Comparison of ENCODE assay signal across 15 cellular contexts in genomic region chr7:105871142-105871541, GRCh38. TPM values are rescaled to one million over a fixed set of nuclear protein-coding genes. Genes with fewer than 3 reads are reported as not detected.
DNase-seq lines count a peak whose midpoint lies in the region; TF ChIP-seq lines count a peak whose summit lies in the region.
"Had no signal": no experiment of that assay in that cellular context is flagged by ENCODE, and none has a peak within 500 bp of the region (broad histone marks: within the 10 kb centered on the region; RNA-seq: fewer than 3 reads in every experiment).

No MANE protein-coding gene starts in this region.

- in situ Hi-C loops in mammary epithelial cell (cut with MboI; ENCODE audit: low sequenced_read_pairs in 2 of 2) = loop anchor here in 1 of 2 donors (10.0 kb wide), 1 partner anchor 106 kb away; no protein-coding TSS in a partner anchor

- peak overlapping the region; percentile 26 for H3K27ac Mint-ChIP-seq in endodermal cell
- H3K27ac Mint-ChIP-seq: CD4-positive, alpha-beta T cell; H9 had no signal

- no peaks in the 10 kb centered on the region for H3K27me3 Mint-ChIP-seq in endodermal cell (ENCODE audit: insufficient read depth)
- H3K27me3 Mint-ChIP-seq: CD4-positive, alpha-beta T cell had no signal

- dilution Hi-C loops in mammary epithelial cell (cut with HindIII; ENCODE audit: low sequenced_read_pairs) = no loop called here

- no peak overlapping the region for H3K4me3 Mint-ChIP-seq in endodermal cell
- H3K4me3 Mint-ChIP-seq: CD4-positive, alpha-beta T cell; H9 had no signal

- WGBS in mammary epithelial cell (ENCODE audit: low coverage, missing lambda C conversion rate) = 41% methylated on average over 3 of the region's 3 CpGs
- WGBS in endodermal cell (ENCODE audit: insufficient coverage in 1 of 2, insufficient read length in 1 of 2), 2 experiments = 77 to 83% methylated on average over 3 of the region's 3 CpGs

- TF ChIP-seq POLR2A in breast epithelium (IDR thresholded peaks at IDR 0.05) = no peak

- H3K4me3 ChIP-seq in mammary epithelial cell (replicated peaks in 1 of 3; ENCODE audit: insufficient read depth in 1 of 3, low read depth in 2 of 3, low read length in 3 of 3) (no peak overlapping the region), breast epithelium (no peak overlapping the region), endodermal cell (ENCODE audit: low read length) (no peak overlapping the region)
- no peak overlapping the region for H3K4me3 ChIP-seq in effector memory CD4-positive, alpha-beta T cell (ENCODE audit: insufficient read depth, low read depth, low read length, poor library complexity, severe bottlenecking)
- H3K4me3 ChIP-seq: A549 had no signal

- no peak overlapping the region for H3K27ac ChIP-seq in mammary epithelial cell (ENCODE audit: insufficient read depth, low read depth, low read length)
- no peak overlapping the region for H3K27ac ChIP-seq in breast epithelium
- H3K27ac ChIP-seq in endodermal cell (ENCODE audit: low read depth, low read length) = no peak overlapping the region
- no peak overlapping the region for H3K27ac ChIP-seq in effector memory CD4-positive, alpha-beta T cell (ENCODE audit: insufficient read depth, low read length, poor library complexity, severe bottlenecking)
- H3K27ac ChIP-seq: 22Rv1, A549, C4-2B, HL-60 had no signal

- CTCF ChIA-PET in mammary epithelial cell (lab: Charles Lee; ENCODE audit: low non-redundant PET) = no interaction called here

- H3K4me1 ChIP-seq in mammary epithelial cell (ENCODE audit: insufficient read depth, low read length) = peaks cover 6% of the 10 kb centered on the region
- H3K4me1 ChIP-seq in breast epithelium = peaks cover 0 to 6% of the 10 kb centered on the region in 2 donors
- peaks cover 4% of the 10 kb centered on the region for H3K4me1 ChIP-seq in endodermal cell (ENCODE audit: control insufficient read depth, insufficient read depth, low read length)
- peaks cover 9% of the 10 kb centered on the region for H3K4me1 ChIP-seq in effector memory CD4-positive, alpha-beta T cell (ENCODE audit: control insufficient read depth, insufficient read depth, low read length, poor library complexity, severe bottlenecking)
- H3K4me1 ChIP-seq: Caco-2 had no signal

- peaks cover 16% of the 10 kb centered on the region for H3K79me2 ChIP-seq in mammary epithelial cell (ENCODE audit: insufficient read depth, low read length)

- intact Hi-C loops in mammary epithelial cell (cut with micrococcal nuclease) = no loop called here
- intact Hi-C loops in breast epithelium (cut with DNase I; ENCODE audit: low total_unique reads) = no loop called here

- peaks cover 4% of the 10 kb centered on the region for H3K9me3 Mint-ChIP-seq in endodermal cell
- H3K9me3 Mint-ChIP-seq: CD4-positive, alpha-beta T cell; H9 had no signal

- H3K36me3 Mint-ChIP-seq in endodermal cell (ENCODE audit: low read depth) = peaks cover 43% of the 10 kb centered on the region

- no peaks in the 10 kb centered on the region for H4K20me1 ChIP-seq in mammary epithelial cell (ENCODE audit: insufficient read depth, low read length)

- DNase-seq in mammary epithelial cell (peak; percentile 78), breast epithelium (ENCODE audit: low spot score in 2 of 2) (no peak), endodermal cell (no peak), kidney tubule cell (ENCODE audit: low spot score) (peak; percentile 67), germinal center (ENCODE audit: low spot score) (no peak)
- no peak for DNase-seq in effector memory CD4-positive, alpha-beta T cell
- DNase-seq in central memory CD4-positive, alpha-beta T cell = no peak
- DNase-seq: AML-193; Caco-2; CD4-positive, alpha-beta T cell; H9 had no signal

- no peaks in the 10 kb centered on the region for H3K27me3 ChIP-seq in mammary epithelial cell (ENCODE audit: insufficient read depth, low read length)
- no peaks in the 10 kb centered on the region for H3K27me3 ChIP-seq in breast epithelium
- H3K27me3 ChIP-seq in endodermal cell (ENCODE audit: control insufficient read depth, insufficient read depth, low read length, poor library complexity, severe bottlenecking) = no peaks in the 10 kb centered on the region
- H3K27me3 ChIP-seq in effector memory CD4-positive, alpha-beta T cell (replicated peaks; ENCODE audit: control insufficient read depth, insufficient read depth, low read length, poor library complexity, severe bottlenecking) = no peaks in the 10 kb centered on the region

- H3K9me3 ChIP-seq in mammary epithelial cell (replicated peaks; ENCODE audit: insufficient read depth, low read length) = no peaks in the 10 kb centered on the region
- H3K9me3 ChIP-seq in breast epithelium = no peaks in the 10 kb centered on the region
- H3K9me3 ChIP-seq in endodermal cell (ENCODE audit: control insufficient read depth, low read length) = no peaks in the 10 kb centered on the region
- H3K9me3 ChIP-seq in effector memory CD4-positive, alpha-beta T cell (ENCODE audit: control insufficient read depth, low read length) = no peaks in the 10 kb centered on the region
- H3K9me3 ChIP-seq: A549, Caco-2 had no signal

- TF ChIP-seq CTCF in mammary epithelial cell (conservative IDR thresholded peaks at IDR 0.05 in 1 of 2, IDR thresholded peaks at IDR 0.05 in 1 of 2; ENCODE audit: extremely low read depth in 1 of 2, insufficient read depth in 1 of 2, low read depth in 1 of 2, low read length in 2 of 2) (no peak), breast epithelium (IDR thresholded peaks at IDR 0.05) (no peak), endodermal cell (conservative IDR thresholded peaks at IDR 0.05) (no peak)

- no peak overlapping the region for H3K9ac ChIP-seq in mammary epithelial cell (ENCODE audit: insufficient read depth, low read length)
- no peak overlapping the region for H3K9ac ChIP-seq in endodermal cell (ENCODE audit: extremely low read depth, low read length, poor library complexity, severe bottlenecking)

- no peaks in the 10 kb centered on the region for H3K36me3 ChIP-seq in mammary epithelial cell (ENCODE audit: insufficient read depth, low read length)
- H3K36me3 ChIP-seq in breast epithelium = no peaks in the 10 kb centered on the region
- peaks cover 8% of the 10 kb centered on the region for H3K36me3 ChIP-seq in endodermal cell (ENCODE audit: control insufficient read depth, insufficient read depth, low read length)
- H3K36me3 ChIP-seq in effector memory CD4-positive, alpha-beta T cell (ENCODE audit: control insufficient read depth, insufficient read depth, low read length) = no peaks in the 10 kb centered on the region

- peaks cover 24% of the 10 kb centered on the region for H3K4me1 Mint-ChIP-seq in endodermal cell

- H2AFZ ChIP-seq in mammary epithelial cell (ENCODE audit: low read depth, low read length) = no peak overlapping the region

- no TSS peak for BruUV-seq in mammary epithelial cell (replicated peaks; lab: Mats Ljungman, UMichigan)

- no peak overlapping the region for H3K4me2 ChIP-seq in mammary epithelial cell (ENCODE audit: insufficient read depth, low read depth, low read length)
- H3K4me2 ChIP-seq: A549 had no signal

RNA-seq across cellular contexts. Expression of gene ATXN7L1, which starts 5.3 kb away (rescaled TPM):
- total RNA-seq in mammary epithelial cell (10 to 100 TPM in 1 of 2 donors, 1 to 10 TPM in 1; 5.8 to 10.9 TPM), breast epithelium (10 to 100 TPM; 10.7 to 18.4 (median 12.5) TPM), endodermal cell (10 to 100 TPM; 16.9 to 30.4 TPM)
- polyA plus RNA-seq in mammary epithelial cell = 2.4 TPM
- 2.3 TPM for polyA minus RNA-seq in mammary epithelial cell
- 11.4 TPM for polyA plus RNA-seq in endodermal cell (2013, experiment 1 of 2)
- polyA plus RNA-seq in endodermal cell (2013, experiment 2 of 2) = 8.7 TPM

Comparison
In these comparisons a context has a peak if more than half of its experiments do, and no peak if none do; other contexts are left out.
1. DNase-seq: peak in mammary epithelial cell (single experiment) and kidney tubule cell (single experiment); none in breast epithelium (0 of 2), endodermal cell (single experiment), effector memory CD4-positive, alpha-beta T cell (0 of 3), central memory CD4-positive, alpha-beta T cell (single experiment) and germinal center (single experiment).